Comparison of ENCODE assay signal across 31 cellular contexts in the genomic region with DNA sequence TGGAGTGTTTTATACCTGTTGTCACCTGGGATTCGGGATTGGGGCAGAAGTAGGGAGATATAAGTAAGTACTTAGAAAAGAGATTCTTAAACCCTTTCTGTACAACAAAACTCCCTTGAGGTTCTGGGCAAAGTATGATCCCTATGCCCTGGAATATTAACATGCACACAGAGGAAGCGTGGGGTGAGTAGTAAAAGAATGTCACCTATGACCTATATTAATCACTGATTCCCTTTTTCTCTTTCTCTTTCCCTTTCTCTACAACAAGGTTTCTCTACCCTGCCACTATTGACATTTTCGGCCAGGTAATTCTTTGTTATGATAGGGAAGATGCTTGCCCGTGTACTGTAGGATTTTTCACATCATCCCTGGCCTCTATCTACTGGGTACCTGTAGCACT.
DNase-seq lines count a peak whose midpoint lies in the region; ATAC-seq and TF ChIP-seq lines count a peak whose summit lies in the region.
"Had no signal": no experiment of that assay in that cellular context is flagged by ENCODE, and none has a peak within 500 bp of the region (broad histone marks: within the 10 kb centered on the region; RNA-seq: fewer than 3 reads in every experiment).

No MANE protein-coding gene starts in this region.

- H3K4me2 ChIP-seq in PC-9, result 0 out of 2 replicates have a peak overlapping the region, but pooled peaks have one; percentile 11
- H3K4me2 ChIP-seq: smooth muscle cell had no signal

- TF ChIP-seq CTCF in PC-9 (conservative IDR thresholded peaks at IDR 0.05) (no peak), foreskin keratinocyte (conservative IDR thresholded peaks at IDR 0.05) (no peak), type B pancreatic cell (conservative IDR thresholded peaks at IDR 0.05) (no peak), breast epithelium (IDR thresholded peaks at IDR 0.05) (no peak)

- H3K9me3 Mint-ChIP-seq in type B pancreatic cell, result no peaks in the 10 kb centered on the region
- H3K9me3 Mint-ChIP-seq: activated CD4-positive, alpha-beta memory T cell treated with anti-CD3 and anti-CD28 coated beads, Interleukin-2, amount 10 ng/mL, durations not matched to agents 7 days and 5 days; central memory CD8-positive, alpha-beta T cell; natural killer cell treated with Interleukin-12 subunit alpha and Interleukin-12 subunit beta and Interleukin-15 and Interleukin-18, amount 100 ng/mL, for 72 hours had no signal

- peaks cover 10% of the 10 kb centered on the region for H3K4me1 ChIP-seq in PC-9 (replicated peaks; ENCODE audit: insufficient read depth)
- H3K4me1 ChIP-seq in foreskin keratinocyte, result no peaks in the 10 kb centered on the region
- H3K4me1 ChIP-seq in breast epithelium, result no peaks in the 10 kb centered on the region
- H3K4me1 ChIP-seq: lower lobe of right lung, suprapubic skin, uterus had no signal

- H3K9me2 ChIP-seq in PC-9 (ENCODE audit: insufficient read depth), result no peaks in the 10 kb centered on the region

- POLR2A ChIA-PET in PC-9 (lab: Charles Lee; ENCODE audit: unreplicated experiment), result no interaction called here

- CTCF ChIA-PET in PC-9 (lab: Charles Lee), result no interaction called here

- H3F3A ChIP-seq in PC-9 (ENCODE audit: insufficient read depth, low read depth), result no peaks in the 10 kb centered on the region

- intact Hi-C loops in PC-9 (cut with micrococcal nuclease; ENCODE audit: unreplicated experiment) (no loop called here), breast epithelium (cut with DNase I; ENCODE audit: low total_unique reads) (no loop called here)

- H2AFZ ChIP-seq in PC-9, result no peak overlapping the region

- peak; percentile 67 for ATAC-seq in foreskin keratinocyte
- ATAC-seq: K562; lower lobe of right lung; mucosa of descending colon; natural killer cell treated with Interleukin-12 subunit alpha and Interleukin-12 subunit beta and Interleukin-15 and Interleukin-18, amount 100 ng/mL, for 72 hours had no signal

- no peak overlapping the region for H3K4me3 ChIP-seq in PC-9
- no peak overlapping the region for H3K4me3 ChIP-seq in breast epithelium
- H3K4me3 ChIP-seq: K562, lower lobe of right lung, mucosa of descending colon, SK-N-MC, smooth muscle cell, suprapubic skin, uterus had no signal

- H3K27ac Mint-ChIP-seq in type B pancreatic cell, result peak overlapping the region; percentile 32
- H3K27ac Mint-ChIP-seq: activated CD4-positive, alpha-beta memory T cell treated with anti-CD3 and anti-CD28 coated beads, Interleukin-2, amount 10 ng/mL, durations not matched to agents 7 days and 5 days; CD14-positive monocyte; natural killer cell treated with Interleukin-12 subunit alpha and Interleukin-12 subunit beta and Interleukin-15 and Interleukin-18, amount 100 ng/mL, for 72 hours had no signal

- no peaks in the 10 kb centered on the region for H4K20me1 ChIP-seq in PC-9 (ENCODE audit: insufficient read depth)

- no TSS peak for BruUV-seq in PC-9 (replicated peaks; lab: Mats Ljungman, UMichigan)

- H3K36me3 ChIP-seq in PC-9 (ENCODE audit: low read depth), result no peaks in the 10 kb centered on the region
- H3K36me3 ChIP-seq in breast epithelium, result no peaks in the 10 kb centered on the region
- H3K36me3 ChIP-seq: lower lobe of right lung, suprapubic skin, uterus had no signal

- no peaks in the 10 kb centered on the region for H3K27me3 ChIP-seq in PC-9 (ENCODE audit: insufficient read depth, low read depth)
- no peaks in the 10 kb centered on the region for H3K27me3 ChIP-seq in foreskin keratinocyte
- H3K27me3 ChIP-seq in breast epithelium, result no peaks in the 10 kb centered on the region
- H3K27me3 ChIP-seq: uterus had no signal

- H3K36me3 Mint-ChIP-seq in type B pancreatic cell, result no peaks in the 10 kb centered on the region
- H3K36me3 Mint-ChIP-seq: CD14-positive monocyte; natural killer cell treated with Interleukin-12 subunit alpha and Interleukin-12 subunit beta and Interleukin-15 and Interleukin-18, amount 100 ng/mL, for 72 hours had no signal

- no peak overlapping the region for H3K4me3 Mint-ChIP-seq in type B pancreatic cell
- H3K4me3 Mint-ChIP-seq: activated CD4-positive, alpha-beta memory T cell treated with anti-CD3 and anti-CD28 coated beads, Interleukin-2, amount 10 ng/mL, durations not matched to agents 7 days and 5 days; CD14-positive monocyte; central memory CD8-positive, alpha-beta T cell; natural killer cell treated with Interleukin-12 subunit alpha and Interleukin-12 subunit beta and Interleukin-15 and Interleukin-18, amount 100 ng/mL, for 72 hours had no signal

- DNase-seq in HCEC 1CT (peak; percentile 39), PC-9 (peak in 1 of 2 experiments; percentile 36), foreskin keratinocyte (peak in 1 of 2 donors; percentile 22), type B pancreatic cell (ENCODE audit: extremely low spot score, unreplicated experiment) (no peak), C1 segment of cervical spinal cord (lab: John Stamatoyannopoulos, UW) (no peak), breast epithelium (ENCODE audit: low spot score in 2 of 2) (no peak), SKM-1 treated with dmso at 0.1 percent for 144 hours (lab: John Stamatoyannopoulos, UW; ENCODE audit: unreplicated experiment) (no peak)
- DNase-seq: activated CD4-positive, alpha-beta memory T cell treated with anti-CD3 and anti-CD28 coated beads, Interleukin-2, amount 10 ng/mL, durations not matched to agents 7 days and 5 days; activated CD4-positive, CD25-positive, alpha-beta regulatory T cell treated with anti-CD3 and anti-CD28 coated beads, Interleukin-2, amount 50 U/mL, for 72 hours; activated effector memory CD4-positive, alpha-beta T cell treated with anti-CD3 and anti-CD28 coated beads, Interleukin-2, amount 50 U/mL, for 16 hours; Calu3; DMS79 treated with DMSO at 0.1 percent for 48 hours; GOT3; lower lobe of right lung; MM.1S; mucosa of descending colon; NCI-H1417 treated with DMSO at 0.1 percent for 48 hours; NCI-H2081 treated with DMSO at 0.1 percent for 48 hours; NCI-H748 treated with DMSO at 0.1 percent for 48 hours; retina; RPMI8226; stimulated activated CD4-positive, alpha-beta T cell treated with anti-CD3 and anti-CD28 coated beads, Interleukin-1b, Interleukin-23, amount 100 ng/mL, for 48 hours; T-helper 2 cell; uterus had no signal

- H3K27me3 Mint-ChIP-seq in type B pancreatic cell, result peaks cover 12% of the 10 kb centered on the region

- no peak for TF ChIP-seq POLR2A in breast epithelium (IDR thresholded peaks at IDR 0.05)

- no peaks in the 10 kb centered on the region for H3K79me2 ChIP-seq in PC-9 (ENCODE audit: low read depth)

- H3K4me1 Mint-ChIP-seq in type B pancreatic cell (ENCODE audit: unreplicated experiment), result peaks cover 14% of the 10 kb centered on the region
- H3K4me1 Mint-ChIP-seq: activated CD4-positive, alpha-beta memory T cell treated with anti-CD3 and anti-CD28 coated beads, Interleukin-2, amount 10 ng/mL, durations not matched to agents 7 days and 5 days; CD14-positive monocyte; central memory CD8-positive, alpha-beta T cell had no signal

- H3K9me3 ChIP-seq in PC-9 (ENCODE audit: insufficient read depth, low read depth) (no peaks in the 10 kb centered on the region), breast epithelium (no peaks in the 10 kb centered on the region)
- H3K9me3 ChIP-seq: lower lobe of right lung, mucosa of descending colon, suprapubic skin, uterus had no signal

- H3K27ac ChIP-seq in PC-9 (no peak overlapping the region), foreskin keratinocyte (no peak overlapping the region), breast epithelium (no peak overlapping the region)
- H3K27ac ChIP-seq: lower lobe of right lung, SK-N-MC, suprapubic skin, uterus had no signal
